Comparison of ENCODE assay signal across 22 cellular contexts in the genomic region with DNA sequence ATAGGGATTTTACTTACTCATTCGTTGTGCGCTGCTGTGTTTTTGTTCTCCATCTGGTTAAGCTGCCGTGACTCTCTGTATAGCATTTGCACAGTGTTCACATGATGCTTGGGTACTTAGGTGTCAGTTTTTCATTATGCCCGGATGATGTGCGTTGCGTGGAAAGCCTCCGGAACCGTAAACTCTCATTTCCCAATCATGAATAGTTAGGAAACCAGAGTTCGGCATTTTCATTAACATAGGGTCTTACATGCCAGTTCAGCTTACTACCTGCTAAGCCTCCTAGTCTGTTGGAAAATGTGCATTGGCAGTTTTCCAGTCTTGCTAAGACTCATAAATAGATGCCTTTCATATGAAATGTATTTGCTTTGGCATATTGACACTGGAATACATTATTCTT.
DNase-seq lines count a peak whose midpoint lies in the region; ATAC-seq and TF ChIP-seq lines count a peak whose summit lies in the region.
"Had no signal": no experiment of that assay in that cellular context is flagged by ENCODE, and none has a peak within 500 bp of the region (broad histone marks: within the 10 kb centered on the region; RNA-seq: fewer than 3 reads in every experiment).

No MANE protein-coding gene starts in this region.

- H3K9me3 Mint-ChIP-seq in Caco-2 (ENCODE audit: unreplicated experiment): peaks cover 6% of the 10 kb centered on the region

- TF ChIP-seq CTCF in WERI-Rb-1 (IDR thresholded peaks at IDR 0.05; ENCODE audit: low read depth, low read length) (no peak), fibroblast of villous mesenchyme (IDR thresholded peaks at IDR 0.05; ENCODE audit: insufficient read depth, low read depth, low read length) (no peak), Caco-2 (IDR thresholded peaks at IDR 0.05; ENCODE audit: insufficient read depth in 1 of 2, low read depth in 1 of 2, low read length in 1 of 2, severe bottlenecking in 1 of 2, unreplicated experiment in 1 of 2) (no peak)

- intact Hi-C loops in Caco-2 (cut with micrococcal nuclease; ENCODE audit: unreplicated experiment): no loop called here
- intact Hi-C loops in Right ventricle myocardium superior (cut with DNase I): no loop called here

- CTCF ChIA-PET in Caco-2 (lab: Charles Lee): interaction anchor here (0.6 kb wide), 1 partner anchor 678 kb away, joined by 6 read pairs; no protein-coding TSS in a partner anchor

- DNase-seq in COR-L47 (lab: John Stamatoyannopoulos, UW): peak; percentile 13
- peak; percentile 79 for DNase-seq in NCI-H1105 treated with DMSO at 0.1 percent for 48 hours (lab: John Stamatoyannopoulos, UW)
- peak; percentile 24 for DNase-seq in WERI-Rb-1
- DNase-seq in fibroblast of villous mesenchyme (ENCODE audit: low read depth): peak; percentile 7
- no peak for DNase-seq in Caco-2
- no peak for DNase-seq in Right ventricle myocardium superior
- DNase-seq in activated T-cell treated with anti-CD3 and anti-CD28 coated beads for 4 hours: no peak
- DNase-seq: activated CD8-positive, alpha-beta T cell treated with anti-CD3 and anti-CD28 coated beads for 36 hours; activated naive CD4-positive, alpha-beta T cell treated with anti-CD3 and anti-CD28 coated beads, Interleukin-2, amount 50 U/mL, for 16 hours; activated T-cell treated with anti-CD3 and anti-CD28 coated beads, Interleukin-2, amount 50 U/mL, for 4 hours; aorta; CD8-positive, alpha-beta T cell; H9; immature natural killer cell; mucosa of descending colon; MV-4-11; small intestine; stimulated activated naive CD4-positive, alpha-beta T cell treated with Interleukin-2 at 50 U/mL for 16 hours; T1000; thyroid gland had no signal

- POLR2A ChIA-PET in Caco-2 (lab: Charles Lee): no interaction called here

- no TSS peak for BruUV-seq in Caco-2 (replicated peaks; lab: Mats Ljungman, UMichigan)

- no peaks in the 10 kb centered on the region for H3K27me3 Mint-ChIP-seq in Caco-2 (ENCODE audit: insufficient read depth, unreplicated experiment)
- H3K27me3 Mint-ChIP-seq: activated CD8-positive, alpha-beta T cell treated with anti-CD3 and anti-CD28 coated beads for 36 hours had no signal

- no peak overlapping the region for H3K27ac Mint-ChIP-seq in Caco-2 (ENCODE audit: unreplicated experiment)
- H3K27ac Mint-ChIP-seq: activated CD8-positive, alpha-beta T cell treated with anti-CD3 and anti-CD28 coated beads for 36 hours; CD8-positive, alpha-beta T cell; H9; immature natural killer cell had no signal

- H3K4me1 Mint-ChIP-seq in Caco-2 (ENCODE audit: low read depth, unreplicated experiment): no peaks in the 10 kb centered on the region
- H3K4me1 Mint-ChIP-seq: immature natural killer cell had no signal

- H3K36me3 Mint-ChIP-seq in Caco-2 (ENCODE audit: insufficient read depth, unreplicated experiment): no peaks in the 10 kb centered on the region
- H3K36me3 Mint-ChIP-seq: CD8-positive, alpha-beta T cell had no signal

- H3K27ac ChIP-seq in WERI-Rb-1: no peak overlapping the region
- H3K27ac ChIP-seq: KMS-11, thyroid gland had no signal

- ATAC-seq in Right ventricle myocardium superior (ENCODE audit: poor library complexity) (no peak), HG02678 (IDR thresholded peaks at IDR 0.05; ENCODE audit: unreplicated experiment) (no peak)
- ATAC-seq: activated CD8-positive, alpha-beta T cell treated with anti-CD3 and anti-CD28 coated beads for 36 hours; activated T-cell treated with anti-CD3 and anti-CD28 coated beads, Interleukin-2, amount 50 U/mL, for 4 hours; CD8-positive, alpha-beta T cell; mucosa of descending colon had no signal

- H3K4me3 Mint-ChIP-seq in Caco-2 (ENCODE audit: unreplicated experiment): no peak overlapping the region
- H3K4me3 Mint-ChIP-seq: activated CD8-positive, alpha-beta T cell treated with anti-CD3 and anti-CD28 coated beads for 36 hours; activated T-cell treated with anti-CD3 and anti-CD28 coated beads, Interleukin-2, amount 50 U/mL, for 4 hours; CD8-positive, alpha-beta T cell; H9; immature natural killer cell had no signal

- H3K4me1 ChIP-seq in Caco-2: no peaks in the 10 kb centered on the region

- no peaks in the 10 kb centered on the region for H3K36me3 ChIP-seq in WERI-Rb-1
- no peaks in the 10 kb centered on the region for H3K36me3 ChIP-seq in Caco-2 (ENCODE audit: control insufficient read depth, insufficient read depth, low read length)
- H3K36me3 ChIP-seq: thyroid gland had no signal

- no peak overlapping the region for H3K4me3 ChIP-seq in WERI-Rb-1 (ENCODE audit: low read depth, low read length)
- H3K4me3 ChIP-seq in fibroblast of villous mesenchyme (ENCODE audit: low read depth, low read length): no peak overlapping the region
- no peak overlapping the region for H3K4me3 ChIP-seq in Caco-2 (ENCODE audit: low read depth, low read length)
- H3K4me3 ChIP-seq: mucosa of descending colon, thyroid gland had no signal

- H3K9me3 ChIP-seq in WERI-Rb-1 (ENCODE audit: severe bottlenecking): no peaks in the 10 kb centered on the region
- H3K9me3 ChIP-seq in Caco-2: no peaks in the 10 kb centered on the region
- H3K9me3 ChIP-seq: mucosa of descending colon, thyroid gland had no signal

- H3K27me3 ChIP-seq in WERI-Rb-1 (ENCODE audit: insufficient read depth, low read depth, severe bottlenecking): no peaks in the 10 kb centered on the region
- H3K27me3 ChIP-seq in Caco-2 (replicated peaks; ENCODE audit: control insufficient read depth, insufficient read depth, low read length): no peaks in the 10 kb centered on the region
- H3K27me3 ChIP-seq: thyroid gland had no signal

Comparison
In these comparisons a context has a peak if more than half of its experiments do, and no peak if none do; other contexts are left out.
1. DNase-seq: peak in COR-L47 (single experiment), NCI-H1105 treated with DMSO at 0.1 percent for 48 hours (single experiment), WERI-Rb-1 (single experiment) and fibroblast of villous mesenchyme (single experiment); none in Caco-2 (0 of 2), Right ventricle myocardium superior (single experiment) and activated T-cell treated with anti-CD3 and anti-CD28 coated beads for 4 hours (single experiment).